9 cellular contexts compared by ENCODE assay signal in genomic region chr3:141370065-141370533, GRCh38.
DNase-seq lines count a peak whose midpoint lies in the region; ATAC-seq and TF ChIP-seq lines count a peak whose summit lies in the region.
"Had no signal": no experiment of that assay in that cellular context is flagged by ENCODE, and none has a peak within 500 bp of the region (broad histone marks: within the 10 kb centered on the region; RNA-seq: fewer than 3 reads in every experiment).

No MANE protein-coding gene starts in this region.

- intact Hi-C loops in dendritic cell treated with granulocyte-macrophage colony-stimulating factor and Interleukin-4, amounts not matched to agents 40 ng/mL and 50 ng/mL, for 4 days (cut with micrococcal nuclease) = no loop called here

- H3K27me3 Mint-ChIP-seq in dendritic cell treated with granulocyte-macrophage colony-stimulating factor and Interleukin-4, amounts not matched to agents 40 ng/mL and 50 ng/mL, for 4 days = no peaks in the 10 kb centered on the region

- no peaks in the 10 kb centered on the region for H3K36me3 Mint-ChIP-seq in dendritic cell treated with granulocyte-macrophage colony-stimulating factor and Interleukin-4, amounts not matched to agents 40 ng/mL and 50 ng/mL, for 4 days (ENCODE audit: low read depth)

- TF ChIP-seq CTCF in AG09319 (IDR thresholded peaks at IDR 0.05; ENCODE audit: low read depth, low read length) = 0 out of 2 replicates have a peak, but pooled peaks have one; percentile 1

- DNase-seq in AG09319 (ENCODE audit: extremely low read depth, low read depth) (no peak), NCI-H2227 (lab: John Stamatoyannopoulos, UW; ENCODE audit: unreplicated experiment) (peak; percentile 78), medulla oblongata (ENCODE audit: extremely low spot score) (peak; percentile 93)
- peak; percentile 24 for DNase-seq in activated CD4-positive, alpha-beta T cell treated with anti-CD3 and anti-CD28 coated beads for 1 hour
- peak; percentile 7 for DNase-seq in stimulated activated CD8-positive, alpha-beta memory T cell treated with anti-CD3 and anti-CD28 coated beads, Interleukin-4, amount 100 ng/mL, for 24 hours (ENCODE audit: low read depth)

- no peak overlapping the region for H3K4me3 Mint-ChIP-seq in dendritic cell treated with granulocyte-macrophage colony-stimulating factor and Interleukin-4, amounts not matched to agents 40 ng/mL and 50 ng/mL, for 4 days
- H3K4me3 Mint-ChIP-seq: T-helper 1 cell treated with Interleukin-12 subunit alpha and Interleukin-12 subunit beta and Interleukin-4 antibody, amounts not matched to agents 30 μg/mL and 1 μg/mL, for 36 hours had no signal

- ATAC-seq in GM18520 (IDR thresholded peaks at IDR 0.05; ENCODE audit: unreplicated experiment) (peak; percentile 60), HG03039 (IDR thresholded peaks at IDR 0.05; ENCODE audit: unreplicated experiment) (peak; percentile 78)

- H3K9me3 Mint-ChIP-seq in dendritic cell treated with granulocyte-macrophage colony-stimulating factor and Interleukin-4, amounts not matched to agents 40 ng/mL and 50 ng/mL, for 4 days = no peaks in the 10 kb centered on the region
- H3K9me3 Mint-ChIP-seq: T-helper 1 cell treated with Interleukin-12 subunit alpha and Interleukin-12 subunit beta and Interleukin-4 antibody, amounts not matched to agents 30 μg/mL and 1 μg/mL, for 36 hours had no signal

- peak overlapping the region; percentile 87 for H3K27ac Mint-ChIP-seq in dendritic cell treated with granulocyte-macrophage colony-stimulating factor and Interleukin-4, amounts not matched to agents 40 ng/mL and 50 ng/mL, for 4 days
- H3K27ac Mint-ChIP-seq: T-helper 1 cell treated with Interleukin-12 subunit alpha and Interleukin-12 subunit beta and Interleukin-4 antibody, amounts not matched to agents 30 μg/mL and 1 μg/mL, for 36 hours had no signal

- H3K4me1 Mint-ChIP-seq in dendritic cell treated with granulocyte-macrophage colony-stimulating factor and Interleukin-4, amounts not matched to agents 40 ng/mL and 50 ng/mL, for 4 days (ENCODE audit: low read depth) = peaks cover 34% of the 10 kb centered on the region
